Comparison of ENCODE assay signal across 10 cellular contexts in genomic region chr2:159176555-159176954, GRCh38.
"Had no signal": no experiment of that assay in that cellular context is flagged by ENCODE, and none has a peak within 500 bp of the region (broad histone marks: within the 10 kb centered on the region; RNA-seq: fewer than 3 reads in every experiment).

No MANE protein-coding gene starts in this region.

- H3K4me1 ChIP-seq: vagina had no signal

- H3K9me3 ChIP-seq: heart left ventricle, vagina had no signal

- H3K4me3 Mint-ChIP-seq: activated CD8-positive, alpha-beta T cell treated with anti-CD3 and anti-CD28 coated beads for 36 hours; T-cell had no signal

- H3K27me3 Mint-ChIP-seq: activated CD8-positive, alpha-beta T cell treated with anti-CD3 and anti-CD28 coated beads for 36 hours; T-cell had no signal

- H3K27ac ChIP-seq: parathyroid adenoma, vagina had no signal

- H3K9me3 Mint-ChIP-seq: activated CD8-positive, alpha-beta T cell treated with anti-CD3 and anti-CD28 coated beads for 36 hours; T-cell had no signal

- DNase-seq: activated CD4-positive, alpha-beta T cell treated with anti-CD3 and anti-CD28 coated beads for 4 hours; activated CD8-positive, alpha-beta memory T cell treated with anti-CD3 and anti-CD28 coated beads, Interleukin-2, amount 50 U/mL, for 48 hours; activated CD8-positive, alpha-beta T cell treated with anti-CD3 and anti-CD28 coated beads for 36 hours; foreskin melanocyte; heart left ventricle; islet precursor cell; T-cell had no signal

- ATAC-seq: activated CD8-positive, alpha-beta T cell treated with anti-CD3 and anti-CD28 coated beads for 36 hours; heart left ventricle; T-cell had no signal

- H3K27me3 ChIP-seq: heart left ventricle, vagina had no signal

- H3K27ac Mint-ChIP-seq: activated CD8-positive, alpha-beta T cell treated with anti-CD3 and anti-CD28 coated beads for 36 hours; T-cell had no signal

- H3K36me3 Mint-ChIP-seq: T-cell had no signal

- H3K4me3 ChIP-seq: heart left ventricle, smooth muscle cell, vagina had no signal
